ENCODE assay signal across 8 cellular contexts in the genomic region with DNA sequence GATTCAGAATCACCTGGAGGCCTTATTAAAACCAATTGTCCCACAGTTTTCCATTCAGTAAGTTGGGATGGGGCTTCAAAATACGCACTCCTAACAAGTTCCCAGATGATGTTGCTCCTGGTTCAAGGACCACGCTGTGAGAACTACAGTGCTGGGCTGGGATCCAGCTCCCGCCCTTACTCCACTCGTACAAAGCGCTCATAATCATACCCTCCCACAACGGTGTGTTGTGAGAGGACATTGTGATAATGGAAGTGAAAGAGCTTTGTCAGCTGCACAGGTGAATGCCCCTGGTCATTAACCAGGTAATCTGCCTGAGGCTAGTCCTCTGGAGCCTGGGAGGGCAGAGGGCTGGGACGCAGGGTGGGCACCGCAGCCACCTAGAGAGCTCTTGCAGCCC. TPM values are rescaled to one million over a fixed set of nuclear protein-coding genes. Genes with fewer than 3 reads are reported as not detected.
DNase-seq lines count a peak whose midpoint lies in the region; ATAC-seq and TF ChIP-seq lines count a peak whose summit lies in the region.

No MANE protein-coding gene starts in this region.

- H3K4me3 ChIP-seq in SK-N-MC (peak overlapping the region; percentile 74), left ventricle myocardium inferior (peak overlapping the region; percentile 77), subcutaneous abdominal adipose tissue (ENCODE audit: low read depth in 1 of 5, low read length in 5 of 5) (peak overlapping the region in 4 of 5 donors; percentile 21 to 67 (median 66))

- no peak for ATAC-seq in GM19395 (IDR thresholded peaks at IDR 0.05; ENCODE audit: unreplicated experiment)

- no peak for TF ChIP-seq CTCF in left ventricle myocardium inferior (IDR thresholded peaks at IDR 0.05; ENCODE audit: borderline replicate concordance)

- H3K36me3 ChIP-seq in SK-N-MC (ENCODE audit: insufficient read depth, low read length) (no peaks in the 10 kb centered on the region), left ventricle myocardium inferior (no peaks in the 10 kb centered on the region), subcutaneous abdominal adipose tissue (ENCODE audit: control insufficient read depth in 5 of 5, insufficient read depth in 5 of 5, low read length in 5 of 5) (no peaks in the 10 kb centered on the region)

- H3K4me1 ChIP-seq in left ventricle myocardium inferior (peaks cover 57% of the 10 kb centered on the region), subcutaneous abdominal adipose tissue (ENCODE audit: control insufficient read depth in 5 of 5, insufficient read depth in 5 of 5, low read length in 5 of 5) (peaks cover 12 to 56% (median 41%) of the 10 kb centered on the region in 5 donors)

- H3K9ac ChIP-seq in SK-N-MC (ENCODE audit: insufficient read length): peak overlapping the region; percentile 77
- H3K9ac ChIP-seq in subcutaneous abdominal adipose tissue (ENCODE audit: low read length in 5 of 5): peak overlapping the region in 4 of 5 donors; percentile 84 to 90 (median 88)

- H3K27ac ChIP-seq in SK-N-MC: peak overlapping the region; percentile 90
- peak overlapping the region; percentile 98 for H3K27ac ChIP-seq in left ventricle myocardium inferior (replicated peaks)
- H3K27ac ChIP-seq in subcutaneous abdominal adipose tissue (ENCODE audit: low read depth, low read length): peak overlapping the region; percentile 98

- intact Hi-C loops in left ventricle myocardium inferior (cut with micrococcal nuclease): no loop called here

- no peaks in the 10 kb centered on the region for H3K9me3 ChIP-seq in SK-N-MC (ENCODE audit: low read depth, low read length)
- H3K9me3 ChIP-seq in left ventricle myocardium inferior (replicated peaks): no peaks in the 10 kb centered on the region
- H3K9me3 ChIP-seq in subcutaneous abdominal adipose tissue (ENCODE audit: control insufficient read depth in 5 of 5, low read length in 5 of 5): no peaks in the 10 kb centered on the region

- no peaks in the 10 kb centered on the region for H3K27me3 ChIP-seq in left ventricle myocardium inferior (ENCODE audit: low read depth)
- no peaks in the 10 kb centered on the region for H3K27me3 ChIP-seq in subcutaneous abdominal adipose tissue (ENCODE audit: control insufficient read depth in 5 of 5, insufficient read depth in 4 of 5, low read length in 5 of 5)

- DNase-seq in DMS 273 (lab: John Stamatoyannopoulos, UW; ENCODE audit: unreplicated experiment): peak; percentile 36
- no peak for DNase-seq in DMS 273 treated with DMSO at 0.1 percent for 48 hours (lab: John Stamatoyannopoulos, UW)
- DNase-seq in SK-N-MC (ENCODE audit: low read depth, low spot score): no peak
- no peak for DNase-seq in left ventricle myocardium inferior
- DNase-seq in stimulated activated CD4-positive, alpha-beta T cell treated with anti-CD3 and anti-CD28 coated beads, Interleukin-4, amount 100 ng/mL, for 1 hour: no peak
- no peak for DNase-seq in occipital lobe (lab: John Stamatoyannopoulos, UW)

RNA-seq across cellular contexts. Expression of a gene that starts 1.3 kb away (rescaled TPM):
- total RNA-seq in left ventricle myocardium inferior (49.6 TPM), occipital lobe (8.3 TPM)
